In the genomic region with DNA sequence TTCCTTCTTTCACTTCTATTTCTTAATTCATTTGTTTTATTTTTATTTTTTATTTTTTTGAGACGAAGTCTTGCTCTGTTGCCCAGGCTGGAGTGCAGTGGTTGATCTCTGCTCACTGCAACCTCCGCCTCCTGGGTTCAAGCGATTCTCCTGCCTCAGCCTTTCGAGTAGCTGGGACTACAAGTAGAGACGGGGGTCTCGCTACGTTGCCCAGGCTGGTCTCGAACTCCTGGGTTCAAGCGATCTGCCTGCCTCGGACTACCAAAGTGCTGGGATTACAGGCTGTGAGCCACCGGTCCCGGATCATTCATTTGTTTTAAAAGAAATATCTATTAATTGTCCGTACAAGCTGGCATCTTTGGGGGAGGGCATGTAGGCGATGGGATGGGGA, we compare ENCODE assay signal across 8 cellular contexts. TPM values are rescaled to one million over a fixed set of nuclear protein-coding genes. Genes with fewer than 3 reads are reported as not detected.
A peak's percentile ranks its signal among the peaks of the same experiment; 100 is the strongest.
DNase-seq lines count a peak whose midpoint lies in the region; ATAC-seq and TF ChIP-seq lines count a peak whose summit lies in the region.

No MANE protein-coding gene starts in this region.

- H3K4me3 Mint-ChIP-seq in Caco-2 (ENCODE audit: unreplicated experiment) (peak overlapping the region; percentile 93), progenitor cell of endocrine pancreas (ENCODE audit: low read depth) (peak overlapping the region; percentile 70)

- H3K27ac Mint-ChIP-seq in Caco-2 (ENCODE audit: unreplicated experiment), result peak overlapping the region; percentile 69
- H3K27ac Mint-ChIP-seq in progenitor cell of endocrine pancreas, result no peak overlapping the region

- H3K36me3 Mint-ChIP-seq in Caco-2 (ENCODE audit: insufficient read depth, unreplicated experiment) (peaks cover 15% of the 10 kb centered on the region), progenitor cell of endocrine pancreas (ENCODE audit: insufficient read depth) (peaks cover 2% of the 10 kb centered on the region)

- no TSS peak for BruUV-seq in Caco-2 (replicated peaks; lab: Mats Ljungman, UMichigan)

- H3K27me3 Mint-ChIP-seq in Caco-2 (ENCODE audit: insufficient read depth, unreplicated experiment), result peaks cover 5% of the 10 kb centered on the region
- H3K27me3 Mint-ChIP-seq in progenitor cell of endocrine pancreas, result peaks cover 30% of the 10 kb centered on the region

- H3K9me3 Mint-ChIP-seq in Caco-2 (ENCODE audit: unreplicated experiment) (no peaks in the 10 kb centered on the region), progenitor cell of endocrine pancreas (ENCODE audit: low read depth) (no peaks in the 10 kb centered on the region)

- H3K4me1 Mint-ChIP-seq in Caco-2 (ENCODE audit: low read depth, unreplicated experiment), result peaks cover 13% of the 10 kb centered on the region
- peaks cover 14% of the 10 kb centered on the region for H3K4me1 Mint-ChIP-seq in progenitor cell of endocrine pancreas (ENCODE audit: low read depth)

- intact Hi-C loops in Caco-2 (cut with micrococcal nuclease; ENCODE audit: unreplicated experiment), result no loop called here

- no peaks in the 10 kb centered on the region for H3K36me3 ChIP-seq in Caco-2 (ENCODE audit: control insufficient read depth, insufficient read depth, low read length)
- peaks cover 13% of the 10 kb centered on the region for H3K36me3 ChIP-seq in effector memory CD4-positive, alpha-beta T cell (ENCODE audit: control insufficient read depth, insufficient read depth, low read length)

- peak overlapping the region; percentile 92 for H3K27ac ChIP-seq in effector memory CD4-positive, alpha-beta T cell (ENCODE audit: insufficient read depth, low read length, poor library complexity, severe bottlenecking)

- no peaks in the 10 kb centered on the region for H3K9me3 ChIP-seq in Caco-2
- H3K9me3 ChIP-seq in effector memory CD4-positive, alpha-beta T cell (ENCODE audit: control insufficient read depth, low read length), result no peaks in the 10 kb centered on the region

- CTCF ChIA-PET in Caco-2 (lab: Charles Lee), result interaction anchor here (1.2 kb wide), 1 partner anchor 39 kb away, joined by 4 read pairs; no protein-coding TSS in a partner anchor

- TF ChIP-seq POLR2A in NB4 (IDR thresholded peaks at IDR 0.05; ENCODE audit: extremely low read depth, insufficient read length), result no peak

- peaks cover 6% of the 10 kb centered on the region for H3K27me3 ChIP-seq in Caco-2 (replicated peaks; ENCODE audit: control insufficient read depth, insufficient read depth, low read length)
- peaks cover 7% of the 10 kb centered on the region for H3K27me3 ChIP-seq in effector memory CD4-positive, alpha-beta T cell (replicated peaks; ENCODE audit: control insufficient read depth, insufficient read depth, low read length, poor library complexity, severe bottlenecking)

- ATAC-seq in GM21737 (IDR thresholded peaks at IDR 0.05; ENCODE audit: unreplicated experiment), result no peak

- no peak for TF ChIP-seq CTCF in Caco-2 (IDR thresholded peaks at IDR 0.05; ENCODE audit: insufficient read depth in 1 of 2, low read depth in 1 of 2, low read length in 1 of 2, severe bottlenecking in 1 of 2, unreplicated experiment in 1 of 2)
- TF ChIP-seq CTCF in NB4 (IDR thresholded peaks at IDR 0.05; ENCODE audit: low read depth, low read length), result no peak
- TF ChIP-seq CTCF in progenitor cell of endocrine pancreas (IDR thresholded peaks at IDR 0.05; ENCODE audit: unreplicated experiment), result no peak

- DNase-seq in Caco-2 (no peak), NB4 (ENCODE audit: low read depth) (no peak), progenitor cell of endocrine pancreas (ENCODE audit: low spot score, unreplicated experiment) (no peak), NCI-H774 (lab: John Stamatoyannopoulos, UW) (no peak), NCI-H446 treated with DMSO at 0.1 percent for 48 hours (lab: John Stamatoyannopoulos, UW) (no peak), 8988T (no peak)
- DNase-seq in effector memory CD4-positive, alpha-beta T cell, result no peak

- H3K4me1 ChIP-seq in Caco-2, result peaks cover 26% of the 10 kb centered on the region
- peaks cover 31% of the 10 kb centered on the region for H3K4me1 ChIP-seq in effector memory CD4-positive, alpha-beta T cell (ENCODE audit: control insufficient read depth, insufficient read depth, low read length, poor library complexity, severe bottlenecking)

- H3K4me3 ChIP-seq in Caco-2 (ENCODE audit: low read depth, low read length), result peak overlapping the region; percentile 71; the same call in 1 of the 2 replicates
- H3K4me3 ChIP-seq in NB4 (ENCODE audit: low read depth, low read length), result peak overlapping the region; percentile 81
- peak overlapping the region; percentile 93 for H3K4me3 ChIP-seq in effector memory CD4-positive, alpha-beta T cell (ENCODE audit: insufficient read depth, low read depth, low read length, poor library complexity, severe bottlenecking)

- POLR2A ChIA-PET in Caco-2 (lab: Charles Lee), result no interaction called here

RNA-seq across cellular contexts. Expression of gene NFKBIE, which starts 0.5 kb away (rescaled TPM):
- total RNA-seq in Caco-2 (2022) (8.4 and 10.1 TPM in 2 replicates), progenitor cell of endocrine pancreas (7.1 TPM in 2 replicates)

RNA-seq across cellular contexts. Expression of gene TMEM151B, which starts 4.4 kb away (rescaled TPM):
- total RNA-seq in Caco-2 (2022) (not detected in 2 replicates), progenitor cell of endocrine pancreas (3.5 and 4.7 TPM in 2 replicates)

RNA-seq across cellular contexts. Expression of gene SLC35B2, which starts 8.5 kb away (rescaled TPM):
- total RNA-seq in Caco-2 (2022) (44.6 and 44.8 TPM in 2 replicates), progenitor cell of endocrine pancreas (45.9 and 50.3 TPM in 2 replicates)

RNA-seq across cellular contexts. Expression of gene HSP90AB1, which starts 18.9 kb away (rescaled TPM):
- total RNA-seq in Caco-2 (2022) (967 and 1,046 TPM in 2 replicates), progenitor cell of endocrine pancreas (1,214 and 1,216 TPM in 2 replicates)

RNA-seq across cellular contexts. Expression of gene SLC29A1, which starts 42.4 kb away (rescaled TPM):
- total RNA-seq in Caco-2 (2022) (80.7 and 81.3 TPM in 2 replicates), progenitor cell of endocrine pancreas (24.1 and 26.2 TPM in 2 replicates)
